1 cellular context compared by ENCODE assay signal in genomic region chr19:1013218-1013617, GRCh38.
TF ChIP-seq lines count a peak whose summit lies in the region.

No MANE protein-coding gene starts in this region.

TF ChIP-seq in K562, 482 proteins besides CTCF, POLR2A, EP300 and RAD21:
- 0 out of 2 replicates have a peak, but pooled peaks have one; percentile 2 for TF ChIP-seq POLR2G (IDR thresholded peaks at IDR 0.05; ENCODE audit: low read depth, low read length)
- TF ChIP-seq SUPT5H (IDR thresholded peaks at IDR 0.05) = 0 out of 2 replicates have a peak, but pooled peaks have one; percentile 3
- no peak for TF ChIP-seq NELFE (IDR thresholded peaks at IDR 0.05; ENCODE audit: insufficient read depth, insufficient read length)
TF ChIP-seq in K562: peak in this region for 2.
